In genomic region chr6:37222125-37222967, GRCh38 we compare ENCODE assay signal across 8 cellular contexts. TPM values are rescaled to one million over a fixed set of nuclear protein-coding genes. Genes with fewer than 3 reads are reported as not detected.
DNase-seq lines count a peak whose midpoint lies in the region; ATAC-seq, FAIRE-seq and TF ChIP-seq lines count a peak whose summit lies in the region.

No MANE protein-coding gene starts in this region.

- H3K14ac ChIP-seq in H1 (ENCODE audit: insufficient read length), result no peak overlapping the region

- no peaks in the 10 kb centered on the region for H3K27me3 ChIP-seq in H1 (replicated peaks in 1 of 4; ENCODE audit: control insufficient read depth in 3 of 4, extremely low read depth in 1 of 4, insufficient read depth in 3 of 4, low read length in 3 of 4)

- H4K5ac ChIP-seq in H1 (ENCODE audit: insufficient read length, low read depth, low read length), result peak overlapping the region; percentile 61

- H2AK5ac ChIP-seq in H1 (ENCODE audit: low read depth, low read length), result no peak overlapping the region

- TF ChIP-seq EP300 in H1 (IDR thresholded peaks at IDR 0.05; ENCODE audit: borderline replicate concordance in 1 of 2, low read depth in 2 of 2, low read length in 2 of 2), result no peak

- no peaks in the 10 kb centered on the region; a peak in 1 of 7 replicates for H3K4me1 ChIP-seq in H1 (replicated peaks in 1 of 4; ENCODE audit: control insufficient read depth in 3 of 4, insufficient read depth in 4 of 4, low read length in 3 of 4)

- ATAC-seq in GM19397 (IDR thresholded peaks at IDR 0.05; ENCODE audit: unreplicated experiment) (peak; percentile 88), HG03520 (IDR thresholded peaks at IDR 0.05; ENCODE audit: unreplicated experiment) (peak; percentile 83)

- no peaks in the 10 kb centered on the region for H3K79me1 ChIP-seq in H1 (ENCODE audit: low read depth, low read length)

- H3K56ac ChIP-seq in H1 (replicated peaks; ENCODE audit: insufficient read length, low read depth, low read length), result peak overlapping the region; percentile 86

- CTCF ChIA-PET in H1 (lab: Charles Lee; ENCODE audit: partially characterized antibody), result interaction anchor here (0.8 to 6.2 kb wide), 5 partner anchors 9 to 204 kb away, joined by 3 to 55 read pairs (median 3); partner anchors contain the start of gene TMEM217

- peak overlapping the region; percentile 66; the same call in 1 of the 2 replicates for H4K8ac ChIP-seq in H1 (ENCODE audit: extremely low read depth, insufficient read depth, low read length)

- H2BK12ac ChIP-seq in H1 (ENCODE audit: low read depth, low read length), result 0 out of 2 replicates have a peak overlapping the region, but pooled peaks have one; percentile 89

- peak overlapping the region; percentile 95 for H3K18ac ChIP-seq in H1 (ENCODE audit: extremely low read depth, low read length)

- H3K36me3 ChIP-seq in H1 (ENCODE audit: control insufficient read depth in 2 of 4, insufficient read depth in 4 of 4, low read length in 3 of 4), result no peaks in the 10 kb centered on the region

- FAIRE-seq in H1 (lab: Jason Lieb, UNC), result peak; percentile 71

- TF ChIP-seq RAD21 in H1 (IDR thresholded peaks at IDR 0.05 in 1 of 2, conservative IDR thresholded peaks at IDR 0.05 in 1 of 2; ENCODE audit: low read depth in 2 of 2, low read length in 2 of 2), result peak in 1 of 2 experiments; percentile 4; a peak in 1 of 4 replicates

- H3K79me2 ChIP-seq in H1 (ENCODE audit: control insufficient read depth in 1 of 2, insufficient read depth in 2 of 2, low read length in 2 of 2), result no peaks in the 10 kb centered on the region

- peak overlapping the region; percentile 64; the same call in 1 of the 2 replicates for H2BK5ac ChIP-seq in H1 (ENCODE audit: low read depth, low read length)

- no peak overlapping the region for H2BK120ac ChIP-seq in H1 (replicated peaks; ENCODE audit: low read depth, low read length)

- H2BK15ac ChIP-seq in H1 (ENCODE audit: low read length), result peak overlapping the region; percentile 66; the same call in 1 of the 2 replicates

- no peak for TF ChIP-seq CTCF in H1 (IDR thresholded peaks at IDR 0.05; ENCODE audit: control extremely low read depth in 1 of 3, insufficient read depth in 1 of 3, low read depth in 1 of 3, low read length in 3 of 3)

- H4K20me1 ChIP-seq in H1 (replicated peaks in 1 of 2; ENCODE audit: control insufficient read depth in 1 of 2, insufficient read depth in 2 of 2, low read length in 2 of 2), result no peaks in the 10 kb centered on the region

- no peak; a peak in 2 of 3 replicates for TF ChIP-seq POLR2A in H1 (IDR thresholded peaks at IDR 0.05; ENCODE audit: control extremely low read depth in 1 of 2, low read depth in 2 of 2, low read length in 2 of 2)

- peak overlapping the region; percentile 62 for H4K91ac ChIP-seq in H1 (replicated peaks; ENCODE audit: insufficient read length, low read length)

- no peak overlapping the region for H2BK20ac ChIP-seq in H1 (ENCODE audit: low read length)

- POLR2A ChIA-PET in H1 (lab: Charles Lee; ENCODE audit: partially characterized antibody), result interaction anchor here (0.8 to 1.3 kb wide), 8 partner anchors 12 to 236 kb away, joined by 3 to 4 read pairs (median 3); partner anchors contain the start of genes MTCH1 and TBC1D22B

- H3K4me3 ChIP-seq in H1 (ENCODE audit: extremely low read depth in 1 of 4, insufficient read depth in 2 of 4, low read depth in 3 of 4, low read length in 4 of 4), result peak overlapping the region; percentile 43 to 68 (median 58)

- H3K9me3 ChIP-seq in H1 (ENCODE audit: insufficient read depth in 2 of 2, low read depth in 1 of 2, low read length in 1 of 2), result no peaks in the 10 kb centered on the region

- peak overlapping the region in 3 of 4 experiments; percentile 22 to 51 (median 39); a peak in 5 of 7 replicates for H3K9ac ChIP-seq in H1 (replicated peaks in 1 of 4; ENCODE audit: extremely low read depth in 1 of 4, low read depth in 3 of 4, low read length in 3 of 4)

- peak overlapping the region; percentile 96 for H2AFZ ChIP-seq in H1 (ENCODE audit: low read length)

- 2% methylated on average over 32 of the region's 39 CpGs; no CpG with 5 or more reads in 1 of the 2 experiments for WGBS in H1 (ENCODE audit: extremely low coverage in 1 of 2, insufficient coverage in 1 of 2, insufficient read length in 1 of 2, insufficient replicate concordance in 2 of 2, low coverage in 1 of 2, low lambda C conversion rate in 2 of 2, missing lambda C conversion rate in 1 of 2), 2 experiments

- H3K23me2 ChIP-seq in H1 (ENCODE audit: low read depth, low read length), result peaks cover 5% of the 10 kb centered on the region; the same call in 1 of the 2 replicates

- peak overlapping the region; percentile 71 to 88 for H3K4me2 ChIP-seq in H1 (ENCODE audit: insufficient read depth in 1 of 2, low read depth in 2 of 2, low read length in 2 of 2)

- DNase-seq in CD1c-positive myeloid dendritic cell (ENCODE audit: extremely low spot score), result peak; percentile 64
- peak; percentile 95 for DNase-seq in NCI-H748 treated with DMSO at 0.1 percent for 48 hours (lab: John Stamatoyannopoulos, UW)
- peak; percentile 54 for DNase-seq in activated CD4-positive, alpha-beta T cell treated with anti-CD3 and anti-CD28 coated beads, Interleukin-2, amount 50 U/mL, for 4 hours
- peak; percentile 88 to 95 for DNase-seq in H1 (ENCODE audit: low read depth in 1 of 2, low spot score in 2 of 2)
- peak; percentile 40 for DNase-seq in medulla oblongata (ENCODE audit: extremely low spot score)
- DNase-seq in stimulated activated CD4-positive, alpha-beta T cell treated with anti-CD3 and anti-CD28 coated beads, TNF-alpha, amount 100 ng/mL, for 48 hours (ENCODE audit: low read depth in 3 of 3), result peak; percentile 46 to 67 (median 65)

- no peak overlapping the region for H3K4ac ChIP-seq in H1 (replicated peaks; ENCODE audit: insufficient read length, low read depth, low read length)

- no peak overlapping the region for H3K23ac ChIP-seq in H1 (ENCODE audit: insufficient read length)

- peak overlapping the region; percentile 23; the same call in 1 of the 2 replicates for H3K27ac ChIP-seq in H1 (ENCODE audit: low read depth, low read length)

TF ChIP-seq in H1, 55 proteins besides CTCF, POLR2A, EP300 and RAD21 (continues in another document):
- peak; percentile 77; the same call in 1 of the 2 replicates for TF ChIP-seq RBBP5 (IDR thresholded peaks at IDR 0.05; ENCODE audit: borderline replicate concordance, low read depth, low read length)
- 0 out of 2 replicates have a peak, but pooled peaks have one; percentile 42 for TF ChIP-seq KDM1A (IDR thresholded peaks at IDR 0.05; ENCODE audit: borderline replicate concordance, low read length)
- TF ChIP-seq TBP (IDR thresholded peaks at IDR 0.05; ENCODE audit: low read depth, low read length), result peak; percentile 55; the same call in 1 of the 2 replicates
- no peak for TF ChIP-seq CEBPB (IDR thresholded peaks at IDR 0.05; ENCODE audit: low read depth, low read length)
- TF ChIP-seq CREB1 (IDR thresholded peaks at IDR 0.05), result 0 out of 2 replicates have a peak, but pooled peaks have one; percentile 23
- TF ChIP-seq ZNF274 (IDR thresholded peaks at IDR 0.05; ENCODE audit: borderline replicate concordance, extremely low read depth, low read length), result no peak
- TF ChIP-seq NRF1 (IDR thresholded peaks at IDR 0.05; ENCODE audit: low read depth, low read length), result no peak

RNA-seq across cellular contexts. Expression of gene TBC1D22B, which starts 35.2 kb away (rescaled TPM):
- 16.9 and 17.4 TPM in 2 replicates for total RNA-seq in H1 (2021; fragmentation: NEBNext Ultra II Directional; extraction: Animal tissue kit (Norgen Biotek cat#: 25700))
- polyA plus RNA-seq in H1 (2011; rRNA removed), result 10.1 and 11.6 TPM in 2 replicates
- polyA plus RNA-seq in H1 (2011; cell fraction: cytosol; rRNA removed), result 11.1 TPM
- polyA plus RNA-seq in H1 (2011; cell fraction: nucleus; rRNA removed), result 12.0 TPM
- 13.0 to 15.5 TPM (median 14.5 TPM) in 4 replicates for polyA plus RNA-seq in H1 (2012, experiment 1 of 2)
- polyA plus RNA-seq in H1 (2012, experiment 2 of 2), result 14.1 TPM
- 11.6 TPM for polyA plus RNA-seq in H1 (2013, experiment 1 of 2)
- 11.5 TPM for polyA plus RNA-seq in H1 (2013, experiment 2 of 2)
- polyA minus RNA-seq in H1 (2011; rRNA and poly(A)+ RNA removed), result 8.5 and 11.2 TPM in 2 replicates
- 6.6 TPM for polyA minus RNA-seq in H1 (2011; cell fraction: cytosol; rRNA and poly(A)+ RNA removed)
- 11.2 TPM for polyA minus RNA-seq in H1 (2011; cell fraction: nucleus; rRNA and poly(A)+ RNA removed)

RNA-seq across cellular contexts. Expression of gene TMEM217, which starts 35.6 kb away (rescaled TPM):
- total RNA-seq in H1 (2021; fragmentation: NEBNext Ultra II Directional; extraction: Animal tissue kit (Norgen Biotek cat#: 25700)), result 0.29 and 0.60 TPM in 2 replicates
- polyA plus RNA-seq in H1 (2011; rRNA removed), result 0.27 and 1.1 TPM in 2 replicates
- polyA plus RNA-seq in H1 (2011; cell fraction: cytosol; rRNA removed), result 0.59 TPM
- polyA plus RNA-seq in H1 (2011; cell fraction: nucleus; rRNA removed), result 0.37 TPM
- 0.39 to 0.76 TPM (median 0.59 TPM) in 4 replicates for polyA plus RNA-seq in H1 (2012, experiment 1 of 2)
- 0.37 TPM for polyA plus RNA-seq in H1 (2012, experiment 2 of 2)
- polyA plus RNA-seq in H1 (2013, experiment 1 of 2), result 1.6 TPM
- 1.2 TPM for polyA plus RNA-seq in H1 (2013, experiment 2 of 2)
- polyA minus RNA-seq in H1 (2011; rRNA and poly(A)+ RNA removed), result 0.44 and 0.54 TPM in 2 replicates
- not detected for polyA minus RNA-seq in H1 (2011; cell fraction: cytosol; rRNA and poly(A)+ RNA removed)
- 0.80 TPM for polyA minus RNA-seq in H1 (2011; cell fraction: nucleus; rRNA and poly(A)+ RNA removed)

RNA-seq across cellular contexts. Expression of gene PIM1, which starts 52.4 kb away (rescaled TPM):
- 94.1 and 94.9 TPM in 2 replicates for total RNA-seq in H1 (2021; fragmentation: NEBNext Ultra II Directional; extraction: Animal tissue kit (Norgen Biotek cat#: 25700))
- 25.5 and 42.7 TPM in 2 replicates for polyA plus RNA-seq in H1 (2011; rRNA removed)
- polyA plus RNA-seq in H1 (2011; cell fraction: cytosol; rRNA removed), result 37.3 TPM
- polyA plus RNA-seq in H1 (2011; cell fraction: nucleus; rRNA removed), result 72.2 TPM
- 46.3 to 53.0 TPM (median 51.3 TPM) in 4 replicates for polyA plus RNA-seq in H1 (2012, experiment 1 of 2)
- polyA plus RNA-seq in H1 (2012, experiment 2 of 2), result 57.3 TPM
- 57.8 TPM for polyA plus RNA-seq in H1 (2013, experiment 1 of 2)
- 62.4 TPM for polyA plus RNA-seq in H1 (2013, experiment 2 of 2)
- polyA minus RNA-seq in H1 (2011; rRNA and poly(A)+ RNA removed), result 39.5 and 58.4 TPM in 2 replicates
- polyA minus RNA-seq in H1 (2011; cell fraction: cytosol; rRNA and poly(A)+ RNA removed), result 29.6 TPM
- polyA minus RNA-seq in H1 (2011; cell fraction: nucleus; rRNA and poly(A)+ RNA removed), result 30.4 TPM

Comparison
In these comparisons a context has a peak if more than half of its experiments do, and no peak if none do; other contexts are left out.
1. Peak in every context shown above with its lines: DNase-seq, ATAC-seq, H3K4me3 ChIP-seq and H3K27ac ChIP-seq.
2. DNase-seq: peak in every context shown above with its lines; median percentile 95 in NCI-H748 treated with DMSO at 0.1 percent for 48 hours; 92 in H1; 65 in stimulated activated CD4-positive, alpha-beta T cell treated with anti-CD3 and anti-CD28 coated beads, TNF-alpha, amount 100 ng/mL, for 48 hours; 64 in CD1c-positive myeloid dendritic cell; 54 in activated CD4-positive, alpha-beta T cell treated with anti-CD3 and anti-CD28 coated beads, Interleukin-2, amount 50 U/mL, for 4 hours; 40 in medulla oblongata.